8 cellular contexts compared by ENCODE assay signal in the genomic region with DNA sequence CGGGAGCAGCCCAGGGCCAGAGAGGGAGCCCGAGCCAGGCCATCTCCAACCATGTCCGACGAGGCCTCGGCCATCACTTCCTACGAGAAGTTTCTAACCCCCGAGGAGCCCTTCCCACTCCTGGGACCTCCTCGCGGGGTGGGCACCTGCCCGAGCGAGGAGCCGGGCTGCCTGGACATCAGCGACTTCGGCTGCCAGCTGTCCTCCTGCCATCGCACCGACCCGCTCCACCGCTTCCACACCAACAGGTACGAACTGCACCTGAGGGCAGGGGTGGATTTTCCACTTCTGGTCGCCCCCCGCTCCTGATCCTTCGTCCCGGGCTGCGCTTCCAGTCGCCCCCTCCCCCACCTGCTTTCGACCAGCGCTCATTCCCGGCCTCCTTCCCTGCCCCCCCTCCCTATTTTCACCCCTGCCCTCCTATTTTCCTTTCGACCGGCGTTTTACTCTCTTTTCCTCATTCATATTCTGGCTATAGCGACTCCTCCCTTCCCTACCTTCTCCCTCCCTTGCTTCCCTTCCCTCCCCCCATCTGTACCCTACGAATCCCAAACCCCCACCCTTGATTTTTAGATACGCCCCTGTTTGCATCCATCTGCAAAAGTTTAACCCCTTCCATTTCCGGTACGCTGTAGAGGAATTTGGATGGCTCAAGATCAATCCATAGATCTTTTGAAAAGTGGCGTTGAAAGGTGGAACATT. TPM values are rescaled to one million over a fixed set of nuclear protein-coding genes. Genes with fewer than 3 reads are reported as not detected.
DNase-seq lines count a peak whose midpoint lies in the region; ATAC-seq and TF ChIP-seq lines count a peak whose summit lies in the region.

No MANE protein-coding gene starts in this region.

- DNase-seq in SK-N-SH (peak; percentile 38), fibroblast of villous mesenchyme (ENCODE audit: low read depth) (peak; percentile 2), retina (peak; percentile 70), NOMO-1 treated with dmso at 0.1 percent for 144 hours (lab: John Stamatoyannopoulos, UW; ENCODE audit: unreplicated experiment) (no peak), NK-92 (lab: John Stamatoyannopoulos, UW; ENCODE audit: unreplicated experiment) (no peak)

- H3K4me3 ChIP-seq in SK-N-SH (ENCODE audit: low read depth in 2 of 2, low read length in 1 of 2): peak overlapping the region; percentile 67 to 70
- H3K4me3 ChIP-seq in SU-DHL-6 (ENCODE audit: insufficient read depth, low read length, poor library complexity, severe bottlenecking): peak overlapping the region; percentile 60
- peak overlapping the region; percentile 86 for H3K4me3 ChIP-seq in fibroblast of villous mesenchyme (ENCODE audit: low read depth, low read length)

- H4K20me1 ChIP-seq in SK-N-SH (ENCODE audit: insufficient read depth) (peaks cover 15% of the 10 kb centered on the region), SU-DHL-6 (ENCODE audit: low read depth, low read length) (no peaks in the 10 kb centered on the region)

- H3K79me2 ChIP-seq in SK-N-SH (ENCODE audit: insufficient read depth) (peaks cover 51% of the 10 kb centered on the region), SU-DHL-6 (ENCODE audit: insufficient read depth, low read length) (peaks cover 47% of the 10 kb centered on the region)

- WGBS in SK-N-SH (ENCODE audit: low lambda C conversion rate): 13% methylated on average over 26 of the region's 37 CpGs

- peaks cover 3% of the 10 kb centered on the region; the same call in 1 of the 2 replicates for H3K27me3 ChIP-seq in SK-N-SH (ENCODE audit: insufficient read depth)
- no peaks in the 10 kb centered on the region for H3K27me3 ChIP-seq in SU-DHL-6 (ENCODE audit: low read length)

- peak overlapping the region; percentile 79 for H3K4me2 ChIP-seq in SK-N-SH
- peak overlapping the region; percentile 91 for H3K4me2 ChIP-seq in SU-DHL-6 (ENCODE audit: low read depth, low read length, poor library complexity, severe bottlenecking)

- peak overlapping the region; percentile 39 to 72; a peak in 3 of 4 replicates for H3K27ac ChIP-seq in SK-N-SH (ENCODE audit: low read depth in 2 of 2, low read length in 1 of 2)
- no peak overlapping the region for H3K27ac ChIP-seq in SU-DHL-6 (ENCODE audit: low read depth, low read length)

- POLR2A ChIA-PET in SK-N-SH (lab: Yijun Ruan, JAX): interaction anchor here (0.9 to 1.6 kb wide), 2 partner anchors 8 to 10 kb away, joined by 3 to 11 read pairs; a partner anchor contains a TSS

- CTCF ChIA-PET in SK-N-SH (lab: Yijun Ruan, JAX): interaction anchor here (1.0 to 2.9 kb wide), 3 partner anchors 10 to 80 kb away, joined by 3 to 15 read pairs (median 4); a partner anchor contains a TSS

- no peaks in the 10 kb centered on the region for H3K36me3 ChIP-seq in SK-N-SH (replicated peaks in 1 of 2; ENCODE audit: control insufficient read depth in 1 of 2, insufficient read depth in 2 of 2, low read length in 1 of 2)
- H3K36me3 ChIP-seq in SU-DHL-6 (ENCODE audit: low read length): no peaks in the 10 kb centered on the region

- no peak for TF ChIP-seq RAD21 in SK-N-SH (IDR thresholded peaks at IDR 0.05; ENCODE audit: low read length)

- H3F3A ChIP-seq in SK-N-SH (replicated peaks; ENCODE audit: insufficient read depth) (no peaks in the 10 kb centered on the region), SU-DHL-6 (ENCODE audit: insufficient read depth) (no peaks in the 10 kb centered on the region)

- H3K9me2 ChIP-seq in SK-N-SH (no peaks in the 10 kb centered on the region), SU-DHL-6 (replicated peaks; ENCODE audit: insufficient read depth, low read length) (no peaks in the 10 kb centered on the region)

- H3K9ac ChIP-seq in SK-N-SH (peak overlapping the region; percentile 63), SU-DHL-6 (ENCODE audit: low read length) (peak overlapping the region; percentile 84)

- no peak for TF ChIP-seq CTCF in SK-N-SH (IDR thresholded peaks at IDR 0.05)
- no peak for TF ChIP-seq CTCF in SU-DHL-6 (IDR thresholded peaks at IDR 0.05; ENCODE audit: insufficient read depth, low read length, poor library complexity, severe bottlenecking)
- no peak for TF ChIP-seq CTCF in fibroblast of villous mesenchyme (IDR thresholded peaks at IDR 0.05; ENCODE audit: insufficient read depth, low read depth, low read length)

- H3K4me1 ChIP-seq in SK-N-SH (ENCODE audit: control insufficient read depth in 1 of 2, insufficient read depth in 2 of 2, low read depth in 1 of 2, low read length in 1 of 2): no peaks in the 10 kb centered on the region; a peak in 2 of 4 replicates

- H3K9me3 ChIP-seq in SK-N-SH (no peaks in the 10 kb centered on the region), SU-DHL-6 (ENCODE audit: insufficient read depth, low read length) (no peaks in the 10 kb centered on the region)

- no peak for TF ChIP-seq EP300 in SK-N-SH (IDR thresholded peaks at IDR 0.05; ENCODE audit: borderline replicate concordance in 1 of 2, low read depth in 1 of 2, low read length in 1 of 2)

- ATAC-seq in SK-N-SH treated with all-trans-retinoic acid at 6 μM for 48 hours (no peak; the same call in 2 of the 3 replicates), HG03175 (IDR thresholded peaks at IDR 0.05; ENCODE audit: unreplicated experiment) (no peak)

- no peak overlapping the region for H2AFZ ChIP-seq in SK-N-SH (ENCODE audit: low read depth)
- peak overlapping the region; percentile 26 for H2AFZ ChIP-seq in SU-DHL-6 (ENCODE audit: low read depth, low read length, severe bottlenecking)

TF ChIP-seq in SK-N-SH, 30 proteins besides CTCF, POLR2A, EP300 and RAD21 (continues in another document):
- TF ChIP-seq, protein P1, sequence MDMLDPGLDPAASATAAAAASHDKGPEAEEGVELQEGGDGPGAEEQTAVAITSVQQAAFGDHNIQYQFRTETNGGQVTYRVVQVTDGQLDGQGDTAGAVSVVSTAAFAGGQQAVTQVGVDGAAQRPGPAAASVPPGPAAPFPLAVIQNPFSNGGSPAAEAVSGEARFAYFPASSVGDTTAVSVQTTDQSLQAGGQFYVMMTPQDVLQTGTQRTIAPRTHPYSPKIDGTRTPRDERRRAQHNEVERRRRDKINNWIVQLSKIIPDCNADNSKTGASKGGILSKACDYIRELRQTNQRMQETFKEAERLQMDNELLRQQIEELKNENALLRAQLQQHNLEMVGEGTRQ (IDR thresholded peaks at IDR 0.05; ENCODE audit: borderline replicate concordance, low read depth, low read length): no peak
- TF ChIP-seq MXI1 (IDR thresholded peaks at IDR 0.05; ENCODE audit: low read depth, low read length): no peak
- TF ChIP-seq, protein P2, sequence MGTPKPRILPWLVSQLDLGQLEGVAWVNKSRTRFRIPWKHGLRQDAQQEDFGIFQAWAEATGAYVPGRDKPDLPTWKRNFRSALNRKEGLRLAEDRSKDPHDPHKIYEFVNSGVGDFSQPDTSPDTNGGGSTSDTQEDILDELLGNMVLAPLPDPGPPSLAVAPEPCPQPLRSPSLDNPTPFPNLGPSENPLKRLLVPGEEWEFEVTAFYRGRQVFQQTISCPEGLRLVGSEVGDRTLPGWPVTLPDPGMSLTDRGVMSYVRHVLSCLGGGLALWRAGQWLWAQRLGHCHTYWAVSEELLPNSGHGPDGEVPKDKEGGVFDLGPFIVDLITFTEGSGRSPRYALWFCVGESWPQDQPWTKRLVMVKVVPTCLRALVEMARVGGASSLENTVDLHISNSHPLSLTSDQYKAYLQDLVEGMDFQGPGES (IDR thresholded peaks at IDR 0.05; ENCODE audit: low read depth, low read length): no peak
- no peak for TF ChIP-seq TEAD4 (IDR thresholded peaks at IDR 0.05; ENCODE audit: borderline replicate concordance, insufficient read depth)
- TF ChIP-seq YY1 (IDR thresholded peaks at IDR 0.05; ENCODE audit: low read depth): no peak
- no peak for TF ChIP-seq MEF2A (IDR thresholded peaks at IDR 0.05; ENCODE audit: borderline replicate concordance, low read depth)
- TF ChIP-seq SIN3A (IDR thresholded peaks at IDR 0.05; ENCODE audit: borderline replicate concordance, low read depth, low read length): no peak

TF ChIP-seq in SK-N-SH treated with all-trans-retinoic acid at 6 μM for 48 hours, 23 proteins besides CTCF, POLR2A, EP300 and RAD21:
- no peak for TF ChIP-seq OSR1 (CRISPR knock-in tag; IDR thresholded peaks at IDR 0.05)
- TF ChIP-seq TOX (CRISPR knock-in tag; IDR thresholded peaks at IDR 0.05; ENCODE audit: borderline replicate concordance): no peak
- TF ChIP-seq ISL1 (CRISPR knock-in tag; IDR thresholded peaks at IDR 0.05): no peak
- TF ChIP-seq CSDC2 (CRISPR knock-in tag; IDR thresholded peaks at IDR 0.05): no peak
- TF ChIP-seq ESRRG (CRISPR knock-in tag; IDR thresholded peaks at IDR 0.05): no peak
- no peak for TF ChIP-seq ZC3H10 (CRISPR knock-in tag; IDR thresholded peaks at IDR 0.05)
- TF ChIP-seq RARB (CRISPR knock-in tag; IDR thresholded peaks at IDR 0.05): no peak
- no peak for TF ChIP-seq GLIS3 (CRISPR knock-in tag; IDR thresholded peaks at IDR 0.05)
- TF ChIP-seq, protein P3, sequence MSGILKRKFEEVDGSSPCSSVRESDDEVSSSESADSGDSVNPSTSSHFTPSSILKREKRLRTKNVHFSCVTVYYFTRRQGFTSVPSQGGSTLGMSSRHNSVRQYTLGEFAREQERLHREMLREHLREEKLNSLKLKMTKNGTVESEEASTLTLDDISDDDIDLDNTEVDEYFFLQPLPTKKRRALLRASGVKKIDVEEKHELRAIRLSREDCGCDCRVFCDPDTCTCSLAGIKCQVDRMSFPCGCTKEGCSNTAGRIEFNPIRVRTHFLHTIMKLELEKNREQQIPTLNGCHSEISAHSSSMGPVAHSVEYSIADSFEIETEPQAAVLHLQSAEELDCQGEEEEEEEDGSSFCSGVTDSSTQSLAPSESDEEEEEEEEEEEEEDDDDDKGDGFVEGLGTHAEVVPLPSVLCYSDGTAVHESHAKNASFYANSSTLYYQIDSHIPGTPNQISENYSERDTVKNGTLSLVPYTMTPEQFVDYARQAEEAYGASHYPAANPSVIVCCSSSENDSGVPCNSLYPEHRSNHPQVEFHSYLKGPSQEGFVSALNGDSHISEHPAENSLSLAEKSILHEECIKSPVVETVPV (CRISPR knock-in tag; IDR thresholded peaks at IDR 0.05): no peak

RNA-seq across cellular contexts. Expression of a gene that starts 0.6 kb away (rescaled TPM):
- polyA plus RNA-seq in SK-N-SH (2012; rRNA removed): 2.2 and 3.2 TPM in 2 replicates
- polyA plus RNA-seq in SK-N-SH (2012; cell fraction: cytosol; rRNA removed): 4.0 and 5.3 TPM in 2 replicates
- 2.4 and 5.2 TPM in 2 replicates for polyA plus RNA-seq in SK-N-SH (2012; cell fraction: nucleus; rRNA removed)
- 25.1 and 35.8 TPM in 2 replicates for total RNA-seq in fibroblast of villous mesenchyme

RNA-seq across cellular contexts. Expression of a gene that starts 10.1 kb away (rescaled TPM):
- polyA plus RNA-seq in SK-N-SH (2012; rRNA removed): 5.6 and 5.9 TPM in 2 replicates
- polyA plus RNA-seq in SK-N-SH (2012; cell fraction: cytosol; rRNA removed): 4.9 and 5.6 TPM in 2 replicates
- 4.9 and 5.2 TPM in 2 replicates for polyA plus RNA-seq in SK-N-SH (2012; cell fraction: nucleus; rRNA removed)
- total RNA-seq in fibroblast of villous mesenchyme: 5.6 and 5.8 TPM in 2 replicates

RNA-seq across cellular contexts. Expression of a gene that starts 54.6 kb away (rescaled TPM):
- polyA plus RNA-seq in SK-N-SH (2012; rRNA removed): 5.9 and 7.5 TPM in 2 replicates
- 5.1 and 5.9 TPM in 2 replicates for polyA plus RNA-seq in SK-N-SH (2012; cell fraction: cytosol; rRNA removed)
- 19.1 and 33.9 TPM in 2 replicates for polyA plus RNA-seq in SK-N-SH (2012; cell fraction: nucleus; rRNA removed)
- 0.43 and 0.64 TPM in 2 replicates for total RNA-seq in fibroblast of villous mesenchyme

Comparison
In these comparisons a context has a peak if more than half of its experiments do, and no peak if none do; other contexts are left out.
1. DNase-seq: peak in SK-N-SH (single experiment), fibroblast of villous mesenchyme (single experiment) and retina (single experiment); none in NOMO-1 treated with dmso at 0.1 percent for 144 hours (single experiment) and NK-92 (single experiment).
2. Peak in every context shown above with its lines, with median percentiles within 50 percentile points of each other: H3K4me3 ChIP-seq.